ENCODE assay signal across 9 cellular contexts in genomic region chr7:121126801-121127534, GRCh38.
A peak's percentile ranks its signal among the peaks of the same experiment; 100 is the strongest.
DNase-seq lines count a peak whose midpoint lies in the region; ATAC-seq and FAIRE-seq lines count a peak whose summit lies in the region.
"Had no signal": no experiment of that assay in that cellular context is flagged by ENCODE, and none has a peak within 500 bp of the region (broad histone marks: within the 10 kb centered on the region; RNA-seq: fewer than 3 reads in every experiment).

No MANE protein-coding gene starts in this region.

- intact Hi-C loops in posterior vena cava (cut with DNase I): no loop called here

- DNase-seq in DMS 273 treated with DMSO at 0.1 percent for 48 hours (lab: John Stamatoyannopoulos, UW): peak; percentile 42
- DNase-seq in HT-29 (ENCODE audit: low spot score): peak; percentile 53
- DNase-seq in RCC 7860 (ENCODE audit: low spot score): peak; percentile 57
- DNase-seq in foreskin melanocyte: peak; percentile 21
- no peak for DNase-seq in posterior vena cava (ENCODE audit: low spot score)

- ATAC-seq in HG03280 (IDR thresholded peaks at IDR 0.05; ENCODE audit: unreplicated experiment) (no peak), HG03139 (IDR thresholded peaks at IDR 0.05; ENCODE audit: unreplicated experiment) (no peak), HG03108 (IDR thresholded peaks at IDR 0.05; ENCODE audit: unreplicated experiment) (no peak)

- FAIRE-seq in RCC 7860 (lab: Jason Lieb, UNC): peak; percentile 93
- FAIRE-seq: GM12892 had no signal
